ENCODE assay signal across 10 cellular contexts in the genomic region with DNA sequence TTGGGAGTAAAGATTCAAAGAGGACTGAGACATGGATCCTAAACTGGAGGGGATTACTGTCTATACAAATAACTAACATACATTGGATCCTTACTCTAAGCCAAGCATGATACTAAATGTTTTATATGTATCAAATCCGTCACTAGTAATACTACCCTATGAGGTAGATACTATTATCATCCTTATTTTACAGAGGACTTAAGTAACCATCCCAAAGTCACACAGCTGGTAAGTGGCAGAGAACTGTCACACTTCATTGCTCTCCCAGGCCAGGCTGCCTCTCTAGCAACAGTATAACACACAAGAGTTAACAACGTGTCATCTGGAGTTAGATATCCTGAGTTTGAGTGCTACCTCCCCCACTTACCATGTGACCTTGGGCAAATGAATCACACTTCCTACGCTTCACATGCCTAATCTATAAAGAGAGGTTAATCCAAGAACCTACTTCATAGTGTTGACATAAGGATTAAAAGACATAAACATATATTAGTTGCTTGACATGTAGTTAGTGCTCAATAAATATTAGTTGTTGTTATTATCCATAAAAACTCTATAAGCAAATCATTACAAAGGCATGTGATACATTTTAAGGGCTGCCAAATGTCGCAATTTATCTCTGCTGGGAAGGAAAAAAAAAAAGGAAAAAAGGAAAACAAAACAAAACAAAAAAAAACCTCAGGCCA.
DNase-seq lines count a peak whose midpoint lies in the region; ATAC-seq, FAIRE-seq and TF ChIP-seq lines count a peak whose summit lies in the region.
"Had no signal": no experiment of that assay in that cellular context is flagged by ENCODE, and none has a peak within 500 bp of the region (broad histone marks: within the 10 kb centered on the region; RNA-seq: fewer than 3 reads in every experiment).

No MANE protein-coding gene starts in this region.

- peaks cover 53% of the 10 kb centered on the region for H3K4me1 Mint-ChIP-seq in activated naive CD4-positive, alpha-beta T cell treated with anti-CD3 and anti-CD28 coated beads, Interleukin-2, amount 50 U/mL, for 24 hours
- H3K4me1 Mint-ChIP-seq in activated naive CD4-positive, alpha-beta T cell treated with anti-CD3 and anti-CD28 coated beads, Interleukin-2, amount 10 ng/mL, durations not matched to agents 7 days and 5 days = peaks cover 43% of the 10 kb centered on the region
- H3K4me1 Mint-ChIP-seq in stimulated activated naive CD8-positive, alpha-beta T cell treated with anti-CD3 and anti-CD28 coated beads, Interleukin-15, amount 100 ng/mL, for 72 hours = peaks cover 20% of the 10 kb centered on the region

- no peak overlapping the region for H3K4me3 ChIP-seq in fibroblast of pulmonary artery (replicated peaks; ENCODE audit: low read depth, low read length)
- H3K4me3 ChIP-seq: esophagus squamous epithelium had no signal

- DNase-seq in activated naive CD4-positive, alpha-beta T cell treated with anti-CD3 and anti-CD28 coated beads, Interleukin-2, amount 10 ng/mL, durations not matched to agents 7 days and 5 days = no peak
- DNase-seq in RCC 7860 (ENCODE audit: low spot score) (peak; percentile 54), fibroblast of pulmonary artery (ENCODE audit: low read depth) (peak; percentile 89), COR-L47 (lab: John Stamatoyannopoulos, UW) (no peak), NCI-H1694 treated with DMSO at 0.1 percent for 48 hours (lab: John Stamatoyannopoulos, UW) (no peak)
- DNase-seq in stimulated activated naive CD8-positive, alpha-beta T cell treated with anti-CD3 and anti-CD28 coated beads, Interleukin-15, amount 100 ng/mL, for 72 hours = no peak
- DNase-seq: activated CD4-positive, alpha-beta T cell treated with anti-CD3 and anti-CD28 coated beads for 48 hours; esophagus squamous epithelium had no signal

- no peaks in the 10 kb centered on the region for H3K27me3 Mint-ChIP-seq in activated naive CD4-positive, alpha-beta T cell treated with anti-CD3 and anti-CD28 coated beads, Interleukin-2, amount 50 U/mL, for 24 hours
- no peaks in the 10 kb centered on the region for H3K27me3 Mint-ChIP-seq in activated naive CD4-positive, alpha-beta T cell treated with anti-CD3 and anti-CD28 coated beads, Interleukin-2, amount 10 ng/mL, durations not matched to agents 7 days and 5 days
- H3K27me3 Mint-ChIP-seq in stimulated activated naive CD8-positive, alpha-beta T cell treated with anti-CD3 and anti-CD28 coated beads, Interleukin-15, amount 100 ng/mL, for 72 hours = no peaks in the 10 kb centered on the region

- H3K27ac Mint-ChIP-seq in activated naive CD4-positive, alpha-beta T cell treated with anti-CD3 and anti-CD28 coated beads, Interleukin-2, amount 50 U/mL, for 24 hours = peak overlapping the region; percentile 8
- H3K27ac Mint-ChIP-seq in activated naive CD4-positive, alpha-beta T cell treated with anti-CD3 and anti-CD28 coated beads, Interleukin-2, amount 10 ng/mL, durations not matched to agents 7 days and 5 days = no peak overlapping the region
- H3K27ac Mint-ChIP-seq in stimulated activated naive CD8-positive, alpha-beta T cell treated with anti-CD3 and anti-CD28 coated beads, Interleukin-15, amount 100 ng/mL, for 72 hours = no peak overlapping the region

- no peak for TF ChIP-seq CTCF in fibroblast of pulmonary artery (IDR thresholded peaks at IDR 0.05; ENCODE audit: low read length, missing control alignments)

- peak; percentile 73 for FAIRE-seq in RCC 7860 (lab: Jason Lieb, UNC)

- H3K9me3 Mint-ChIP-seq in activated naive CD4-positive, alpha-beta T cell treated with anti-CD3 and anti-CD28 coated beads, Interleukin-2, amount 50 U/mL, for 24 hours = no peaks in the 10 kb centered on the region
- H3K9me3 Mint-ChIP-seq in activated naive CD4-positive, alpha-beta T cell treated with anti-CD3 and anti-CD28 coated beads, Interleukin-2, amount 10 ng/mL, durations not matched to agents 7 days and 5 days = peaks cover 17% of the 10 kb centered on the region
- no peaks in the 10 kb centered on the region for H3K9me3 Mint-ChIP-seq in stimulated activated naive CD8-positive, alpha-beta T cell treated with anti-CD3 and anti-CD28 coated beads, Interleukin-15, amount 100 ng/mL, for 72 hours

- H3K36me3 Mint-ChIP-seq in activated naive CD4-positive, alpha-beta T cell treated with anti-CD3 and anti-CD28 coated beads, Interleukin-2, amount 50 U/mL, for 24 hours = peaks cover 6% of the 10 kb centered on the region
- peaks cover 19% of the 10 kb centered on the region for H3K36me3 Mint-ChIP-seq in activated naive CD4-positive, alpha-beta T cell treated with anti-CD3 and anti-CD28 coated beads, Interleukin-2, amount 10 ng/mL, durations not matched to agents 7 days and 5 days

- CTCF ChIA-PET in activated naive CD4-positive, alpha-beta T cell treated with anti-CD3 and anti-CD28 coated beads, Interleukin-2, amount 10 ng/mL, durations not matched to agents 7 days and 5 days (lab: Charles Lee) = no interaction called here

- H3K4me3 Mint-ChIP-seq in activated naive CD4-positive, alpha-beta T cell treated with anti-CD3 and anti-CD28 coated beads, Interleukin-2, amount 50 U/mL, for 24 hours = no peak overlapping the region
- no peak overlapping the region for H3K4me3 Mint-ChIP-seq in activated naive CD4-positive, alpha-beta T cell treated with anti-CD3 and anti-CD28 coated beads, Interleukin-2, amount 10 ng/mL, durations not matched to agents 7 days and 5 days
- H3K4me3 Mint-ChIP-seq in stimulated activated naive CD8-positive, alpha-beta T cell treated with anti-CD3 and anti-CD28 coated beads, Interleukin-15, amount 100 ng/mL, for 72 hours = no peak overlapping the region

- ATAC-seq in stimulated activated naive CD8-positive, alpha-beta T cell treated with anti-CD3 and anti-CD28 coated beads, Interleukin-15, amount 100 ng/mL, for 72 hours = peak; percentile 65
- ATAC-seq in SK-N-SH treated with all-trans-retinoic acid at 6 μM for 48 hours = no peak

TF ChIP-seq in SK-N-SH treated with all-trans-retinoic acid at 6 μM for 48 hours, 23 proteins besides CTCF, POLR2A, EP300 and RAD21:
- TF ChIP-seq, protein P1, sequence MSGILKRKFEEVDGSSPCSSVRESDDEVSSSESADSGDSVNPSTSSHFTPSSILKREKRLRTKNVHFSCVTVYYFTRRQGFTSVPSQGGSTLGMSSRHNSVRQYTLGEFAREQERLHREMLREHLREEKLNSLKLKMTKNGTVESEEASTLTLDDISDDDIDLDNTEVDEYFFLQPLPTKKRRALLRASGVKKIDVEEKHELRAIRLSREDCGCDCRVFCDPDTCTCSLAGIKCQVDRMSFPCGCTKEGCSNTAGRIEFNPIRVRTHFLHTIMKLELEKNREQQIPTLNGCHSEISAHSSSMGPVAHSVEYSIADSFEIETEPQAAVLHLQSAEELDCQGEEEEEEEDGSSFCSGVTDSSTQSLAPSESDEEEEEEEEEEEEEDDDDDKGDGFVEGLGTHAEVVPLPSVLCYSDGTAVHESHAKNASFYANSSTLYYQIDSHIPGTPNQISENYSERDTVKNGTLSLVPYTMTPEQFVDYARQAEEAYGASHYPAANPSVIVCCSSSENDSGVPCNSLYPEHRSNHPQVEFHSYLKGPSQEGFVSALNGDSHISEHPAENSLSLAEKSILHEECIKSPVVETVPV (CRISPR knock-in tag; IDR thresholded peaks at IDR 0.05) = no peak
- TF ChIP-seq GLIS3 (CRISPR knock-in tag; IDR thresholded peaks at IDR 0.05) (no peak), OSR1 (CRISPR knock-in tag; IDR thresholded peaks at IDR 0.05) (no peak), ISL1 (CRISPR knock-in tag; IDR thresholded peaks at IDR 0.05) (no peak), ZNF70 (CRISPR knock-in tag; IDR thresholded peaks at IDR 0.05) (no peak), ARNTL (CRISPR knock-in tag; IDR thresholded peaks at IDR 0.05; ENCODE audit: borderline replicate concordance, low read depth) (no peak), ZNF8 (CRISPR knock-in tag; IDR thresholded peaks at IDR 0.05) (no peak), ZFP30 (CRISPR knock-in tag; IDR thresholded peaks at IDR 0.05) (no peak)

Comparison
In these comparisons a context has a peak if more than half of its experiments do, and no peak if none do; other contexts are left out.
1. DNase-seq: peak in RCC 7860 (single experiment) and fibroblast of pulmonary artery (single experiment); none in activated naive CD4-positive, alpha-beta T cell treated with anti-CD3 and anti-CD28 coated beads, Interleukin-2, amount 10 ng/mL, durations not matched to agents 7 days and 5 days (single experiment), stimulated activated naive CD8-positive, alpha-beta T cell treated with anti-CD3 and anti-CD28 coated beads, Interleukin-15, amount 100 ng/mL, for 72 hours (0 of 2), COR-L47 (single experiment) and NCI-H1694 treated with DMSO at 0.1 percent for 48 hours (single experiment).